In genomic region chr12:29153231-29153630, GRCh38 we compare ENCODE assay signal across 13 cellular contexts. TPM values are rescaled to one million over a fixed set of nuclear protein-coding genes. Genes with fewer than 3 reads are reported as not detected.
DNase-seq lines count a peak whose midpoint lies in the region.
"Had no signal": no experiment of that assay in that cellular context is flagged by ENCODE, and none has a peak within 500 bp of the region (broad histone marks: within the 10 kb centered on the region; RNA-seq: fewer than 3 reads in every experiment).

No MANE protein-coding gene starts in this region.

- no peak overlapping the region for H3K4me3 ChIP-seq in NT2/D1 (ENCODE audit: insufficient read length, low read depth)

- H3K9ac ChIP-seq in NT2/D1 (ENCODE audit: insufficient read length, low read depth): no peak overlapping the region

- no peak overlapping the region for H3K4me3 Mint-ChIP-seq in activated CD4-positive, alpha-beta T cell treated with anti-CD3 and anti-CD28 coated beads, Interleukin-2, amount 10 ng/mL, durations not matched to agents 7 days and 5 days
- H3K4me3 Mint-ChIP-seq: natural killer cell treated with Interleukin-12 subunit alpha and Interleukin-12 subunit beta and Interleukin-15 and Interleukin-18, amount 100 ng/mL, for 72 hours had no signal

- no peaks in the 10 kb centered on the region for H3K9me3 Mint-ChIP-seq in activated CD4-positive, alpha-beta T cell treated with anti-CD3 and anti-CD28 coated beads, Interleukin-2, amount 10 ng/mL, durations not matched to agents 7 days and 5 days
- H3K9me3 Mint-ChIP-seq: natural killer cell treated with Interleukin-12 subunit alpha and Interleukin-12 subunit beta and Interleukin-15 and Interleukin-18, amount 100 ng/mL, for 72 hours had no signal

- POLR2A ChIA-PET in activated CD4-positive, alpha-beta T cell treated with anti-CD3 and anti-CD28 coated beads, Interleukin-2, amount 10 ng/mL, durations not matched to agents 7 days and 5 days (lab: Charles Lee): no interaction called here

- peaks cover 26% of the 10 kb centered on the region for H3K27me3 ChIP-seq in NT2/D1 (ENCODE audit: insufficient read depth, insufficient read length)
- H3K27me3 ChIP-seq: foreskin keratinocyte had no signal

- DNase-seq in NCI-H510A treated with DMSO at 0.1 percent for 48 hours (lab: John Stamatoyannopoulos, UW) (peak; percentile 3), NCI-H510A (lab: John Stamatoyannopoulos, UW) (no peak), NT2/D1 (ENCODE audit: low read depth, low spot score) (peak; percentile 69), iPS DF 19.7 (ENCODE audit: low read depth, low spot score) (peak; percentile 56), SHP77 treated with DMSO at 0.1 percent for 48 hours (lab: John Stamatoyannopoulos, UW) (no peak), hepatic stellate cell (ENCODE audit: low spot score) (no peak), T-helper 9 cell (no peak)
- no peak for DNase-seq in activated CD4-positive, alpha-beta T cell treated with anti-CD3 and anti-CD28 coated beads, Interleukin-2, amount 10 ng/mL, durations not matched to agents 7 days and 5 days
- DNase-seq: ACHN, foreskin keratinocyte, KG1, left cardiac atrium had no signal

- peaks cover 30% of the 10 kb centered on the region for H3K4me1 Mint-ChIP-seq in activated CD4-positive, alpha-beta T cell treated with anti-CD3 and anti-CD28 coated beads, Interleukin-2, amount 10 ng/mL, durations not matched to agents 7 days and 5 days

- H3K36me3 Mint-ChIP-seq in activated CD4-positive, alpha-beta T cell treated with anti-CD3 and anti-CD28 coated beads, Interleukin-2, amount 10 ng/mL, durations not matched to agents 7 days and 5 days (ENCODE audit: low read depth): peaks cover 5% of the 10 kb centered on the region
- H3K36me3 Mint-ChIP-seq: natural killer cell treated with Interleukin-12 subunit alpha and Interleukin-12 subunit beta and Interleukin-15 and Interleukin-18, amount 100 ng/mL, for 72 hours had no signal

- H3K27me3 Mint-ChIP-seq in activated CD4-positive, alpha-beta T cell treated with anti-CD3 and anti-CD28 coated beads, Interleukin-2, amount 10 ng/mL, durations not matched to agents 7 days and 5 days: peaks cover 15% of the 10 kb centered on the region

- H3K9me3 ChIP-seq in NT2/D1 (ENCODE audit: insufficient read depth, low read length): no peaks in the 10 kb centered on the region

- no peak overlapping the region for H3K27ac Mint-ChIP-seq in activated CD4-positive, alpha-beta T cell treated with anti-CD3 and anti-CD28 coated beads, Interleukin-2, amount 10 ng/mL, durations not matched to agents 7 days and 5 days
- H3K27ac Mint-ChIP-seq: natural killer cell treated with Interleukin-12 subunit alpha and Interleukin-12 subunit beta and Interleukin-15 and Interleukin-18, amount 100 ng/mL, for 72 hours had no signal

- CTCF ChIA-PET in activated CD4-positive, alpha-beta T cell treated with anti-CD3 and anti-CD28 coated beads, Interleukin-2, amount 10 ng/mL, durations not matched to agents 7 days and 5 days (lab: Charles Lee): interaction anchor here (0.8 kb wide), 1 partner anchor 11 kb away, joined by 3 read pairs; no protein-coding TSS in a partner anchor

- no peaks in the 10 kb centered on the region for H3K36me3 ChIP-seq in NT2/D1 (ENCODE audit: insufficient read depth, insufficient read length, low read length)

- H3K4me1 ChIP-seq in NT2/D1 (ENCODE audit: insufficient read depth, insufficient read length): no peaks in the 10 kb centered on the region

RNA-seq across cellular contexts. Expression of gene FAR2, which starts 4.2 kb away (rescaled TPM):
- 10 to 100 TPM; 24.6 to 26.6 TPM for total RNA-seq in activated CD4-positive, alpha-beta T cell treated with anti-CD3 and anti-CD28 coated beads, Interleukin-2, amount 10 ng/mL, durations not matched to agents 7 days and 5 days

Comparison
In these comparisons a context has a peak if more than half of its experiments do, and no peak if none do; other contexts are left out.
1. DNase-seq: peak in NCI-H510A treated with DMSO at 0.1 percent for 48 hours (single experiment), NT2/D1 (single experiment) and iPS DF 19.7 (single experiment); none in NCI-H510A (single experiment), activated CD4-positive, alpha-beta T cell treated with anti-CD3 and anti-CD28 coated beads, Interleukin-2, amount 10 ng/mL, durations not matched to agents 7 days and 5 days (single experiment), SHP77 treated with DMSO at 0.1 percent for 48 hours (single experiment), hepatic stellate cell (single experiment) and T-helper 9 cell (single experiment).